19 cellular contexts compared by ENCODE assay signal in genomic region chr13:70087247-70087646, GRCh38. TPM values are rescaled to one million over a fixed set of nuclear protein-coding genes. Genes with fewer than 3 reads are reported as not detected.
DNase-seq lines count a peak whose midpoint lies in the region; FAIRE-seq and TF ChIP-seq lines count a peak whose summit lies in the region.
"Had no signal": no experiment of that assay in that cellular context is flagged by ENCODE, and none has a peak within 500 bp of the region (broad histone marks: within the 10 kb centered on the region; RNA-seq: fewer than 3 reads in every experiment).

No MANE protein-coding gene starts in this region.

- no peaks in the 10 kb centered on the region for H3K36me3 ChIP-seq in breast epithelium
- H3K36me3 ChIP-seq in bronchial epithelial cell (ENCODE audit: control insufficient read depth, insufficient read depth, low read length) = no peaks in the 10 kb centered on the region
- H3K36me3 ChIP-seq: BLaER1 treated with 17β-estradiol and CSF1 and Interleukin-3, amounts not matched to agents 10 nM and 100 nM had no signal

- TF ChIP-seq POLR2A in breast epithelium (IDR thresholded peaks at IDR 0.05) = no peak

- intact Hi-C loops in MCF 10A (cut with micrococcal nuclease) = loop anchor here (10.0 kb wide), 1 partner anchor 1058 kb away; no protein-coding TSS in a partner anchor
- intact Hi-C loops in breast epithelium (cut with DNase I; ENCODE audit: low total_unique reads) = no loop called here

- H3K4me3 ChIP-seq in breast epithelium (no peak overlapping the region), bronchial epithelial cell (ENCODE audit: low read depth, low read length) (no peak overlapping the region)
- H3K4me3 ChIP-seq: BLaER1 treated with 17β-estradiol and CSF1 and Interleukin-3, amounts not matched to agents 10 nM and 100 nM; GM23248 had no signal

- no TSS peak for BruUV-seq in MCF 10A (replicated peaks; lab: Mats Ljungman, UMichigan)

- CTCF ChIA-PET in MCF 10A (lab: Yijun Ruan, JAX) = interaction anchor here (1.3 kb wide), 1 partner anchor 11 kb away, joined by 9 read pairs; no protein-coding TSS in a partner anchor

- POLR2A ChIA-PET in MCF 10A (lab: Yijun Ruan, JAX) = no interaction called here

- H3K27ac Mint-ChIP-seq in MCF 10A (ENCODE audit: low read depth, unreplicated experiment) = no peak overlapping the region
- H3K27ac Mint-ChIP-seq: CD4-positive, CD25-positive, alpha-beta regulatory T cell; HFFc6 had no signal

- DNase-seq in MCF 10A (ENCODE audit: unreplicated experiment) = peak; percentile 1
- DNase-seq in breast epithelium (ENCODE audit: low spot score in 2 of 2) = no peak
- DNase-seq in bronchial epithelial cell (ENCODE audit: low read depth) = peak; percentile 61
- DNase-seq in foreskin melanocyte = peak; percentile 71
- peak; percentile 19 for DNase-seq in renal cortical epithelial cell (ENCODE audit: low read depth)
- DNase-seq in UCSD-AML1 (lab: John Stamatoyannopoulos, UW; ENCODE audit: unreplicated experiment) = no peak
- no peak for DNase-seq in GOT3 (lab: John Stamatoyannopoulos, UW)
- no peak for DNase-seq in islet precursor cell
- DNase-seq: AML-193; CD4-positive, CD25-positive, alpha-beta regulatory T cell; DMS53; GM23248; HCEC 1CT; HFFc6 had no signal

- TF ChIP-seq CTCF in MCF 10A (IDR thresholded peaks at IDR 0.05; ENCODE audit: unreplicated experiment) (no peak), breast epithelium (IDR thresholded peaks at IDR 0.05) (no peak), bronchial epithelial cell (IDR thresholded peaks at IDR 0.05; ENCODE audit: insufficient read depth, low read length, severe bottlenecking) (no peak)

- no peaks in the 10 kb centered on the region for H3K27me3 ChIP-seq in breast epithelium
- H3K27me3 ChIP-seq in bronchial epithelial cell (ENCODE audit: control insufficient read depth, insufficient read depth, low read length) = no peaks in the 10 kb centered on the region
- H3K27me3 ChIP-seq: BLaER1 treated with 17β-estradiol and CSF1 and Interleukin-3, amounts not matched to agents 10 nM and 100 nM had no signal

- no peak for FAIRE-seq in bronchial epithelial cell (lab: Jason Lieb, UNC)

- H3K27me3 Mint-ChIP-seq in MCF 10A (ENCODE audit: insufficient read depth, unreplicated experiment) = peaks cover 60% of the 10 kb centered on the region
- H3K27me3 Mint-ChIP-seq: CD4-positive, CD25-positive, alpha-beta regulatory T cell had no signal

- no peak overlapping the region for H3K27ac ChIP-seq in breast epithelium
- H3K27ac ChIP-seq: 22Rv1; BLaER1 treated with 17β-estradiol and CSF1 and Interleukin-3, amounts not matched to agents 10 nM and 100 nM; GM23248 had no signal

- H3K36me3 Mint-ChIP-seq in MCF 10A (ENCODE audit: insufficient read depth, unreplicated experiment) = no peaks in the 10 kb centered on the region
- H3K36me3 Mint-ChIP-seq: CD4-positive, CD25-positive, alpha-beta regulatory T cell had no signal

- H3K9me3 Mint-ChIP-seq in MCF 10A (ENCODE audit: unreplicated experiment) = no peaks in the 10 kb centered on the region

- H3K9me3 ChIP-seq in breast epithelium = no peaks in the 10 kb centered on the region
- H3K9me3 ChIP-seq: BLaER1 treated with 17β-estradiol and CSF1 and Interleukin-3, amounts not matched to agents 10 nM and 100 nM had no signal

- no peaks in the 10 kb centered on the region for H3K4me1 Mint-ChIP-seq in MCF 10A (ENCODE audit: insufficient read depth, unreplicated experiment)
- H3K4me1 Mint-ChIP-seq: CD4-positive, CD25-positive, alpha-beta regulatory T cell had no signal

- no peaks in the 10 kb centered on the region for H3K4me1 ChIP-seq in breast epithelium

- H3K4me3 Mint-ChIP-seq in MCF 10A (ENCODE audit: unreplicated experiment) = no peak overlapping the region
- H3K4me3 Mint-ChIP-seq: CD4-positive, CD25-positive, alpha-beta regulatory T cell; HFFc6 had no signal

RNA-seq across cellular contexts. Expression of gene ATXN8OS, which starts 20.4 kb away (rescaled TPM):
- total RNA-seq in MCF 10A (2022) (not detected in 2 replicates), breast epithelium (not detected), bronchial epithelial cell (not detected in 2 replicates), renal cortical epithelial cell (not detected in 2 replicates)
- total RNA-seq: A673; CD4-positive, CD25-positive, alpha-beta regulatory T cell; Daoy; GM23248; HFFc6; HT1080 had no signal

RNA-seq across cellular contexts. Expression of gene KLHL1, which starts 21.0 kb away (rescaled TPM):
- not detected in 2 replicates for total RNA-seq in MCF 10A (2022)
- not detected for total RNA-seq in breast epithelium
- not detected in 2 replicates for total RNA-seq in bronchial epithelial cell
- total RNA-seq in renal cortical epithelial cell = not detected in 2 replicates
- total RNA-seq: A673; CD4-positive, CD25-positive, alpha-beta regulatory T cell; Daoy; GM23248; HFFc6; HT1080 had no signal

Comparison
In these comparisons a context has a peak if more than half of its experiments do, and no peak if none do; other contexts are left out.
1. DNase-seq: peak in MCF 10A (single experiment), bronchial epithelial cell (single experiment), foreskin melanocyte (single experiment) and renal cortical epithelial cell (single experiment); none in breast epithelium (0 of 2), UCSD-AML1 (single experiment), GOT3 (single experiment) and islet precursor cell (single experiment).